Comparison of ENCODE assay signal across 24 cellular contexts in genomic region chr6:48075181-48075580, GRCh38. TPM values are rescaled to one million over a fixed set of nuclear protein-coding genes. Genes with fewer than 3 reads are reported as not detected.
"Had no signal": no experiment of that assay in that cellular context is flagged by ENCODE, and none has a peak within 500 bp of the region (broad histone marks: within the 10 kb centered on the region; RNA-seq: fewer than 3 reads in every experiment).

No MANE protein-coding gene starts in this region.

- H3K9me3 ChIP-seq: neutrophil, psoas muscle, right atrium auricular region, sigmoid colon, spleen, suprapubic skin, thoracic aorta, tibial artery, upper lobe of right lung had no signal

- H3K27me3 ChIP-seq: right atrium auricular region, spleen, tibial artery, upper lobe of right lung had no signal

- H3K4me1 ChIP-seq: left ventricle myocardium inferior, parathyroid adenoma, psoas muscle, right atrium auricular region, sigmoid colon, spleen, suprapubic skin, tibial artery, upper lobe of right lung had no signal

- H3K79me2 ChIP-seq: hepatocyte, parathyroid adenoma had no signal

- H3K4me3 ChIP-seq: hepatocyte, left ventricle myocardium inferior, lung, neural progenitor cell, psoas muscle, right atrium auricular region, sigmoid colon, spleen, suprapubic skin, thoracic aorta, tibial artery, upper lobe of right lung had no signal

- H3K4me2 ChIP-seq: hepatocyte had no signal

- H3K36me3 ChIP-seq: left ventricle myocardium inferior, neural progenitor cell, neutrophil, right atrium auricular region, sigmoid colon, spleen, suprapubic skin, thoracic aorta, tibial artery, upper lobe of right lung had no signal

- DNase-seq: islet precursor cell; left ventricle myocardium inferior; mesendoderm; naive B cell; natural killer cell; nephron progenitor cell; occipital lobe; psoas muscle; sigmoid colon; small intestine; spleen; stimulated activated CD4-positive, alpha-beta T cell treated with anti-CD3 and anti-CD28 coated beads, Interleukin-4, amount 100 ng/mL, for 24 hours; stimulated activated naive CD4-positive, alpha-beta T cell; tibial artery; upper lobe of right lung had no signal

- H3K27ac ChIP-seq: hepatocyte, left ventricle myocardium inferior, neural progenitor cell, neutrophil, parathyroid adenoma, psoas muscle, right atrium auricular region, sigmoid colon, spleen, suprapubic skin, thoracic aorta, tibial artery, upper lobe of right lung had no signal

- FAIRE-seq: small intestine, urothelium cell line had no signal

- H2AFZ ChIP-seq: hepatocyte, neural progenitor cell, parathyroid adenoma had no signal

RNA-seq across cellular contexts. Expression of gene PTCHD4, which starts 35.8 kb away (rescaled TPM):
- total RNA-seq: natural killer cell had no signal
